23 cellular contexts compared by ENCODE assay signal in the genomic region with DNA sequence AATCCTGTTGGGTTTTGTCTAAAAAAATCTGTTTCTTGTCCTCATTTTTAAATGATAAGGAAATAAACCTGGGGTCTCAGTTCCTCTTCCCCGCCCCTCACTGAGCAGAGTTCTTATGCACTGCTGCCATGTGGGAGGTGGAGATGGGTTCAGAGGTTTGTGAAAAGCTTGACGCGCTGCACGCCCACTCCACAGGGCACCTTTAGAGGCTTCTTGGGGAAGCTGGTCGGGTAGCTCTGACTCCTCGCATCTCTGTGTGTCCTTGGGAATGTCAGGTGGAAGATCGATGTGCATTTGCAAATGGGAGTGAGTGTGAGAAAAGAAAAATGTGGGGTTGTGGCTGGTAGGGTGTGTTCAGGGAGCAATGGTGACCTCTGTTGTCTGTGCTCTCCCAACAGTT. TPM values are rescaled to one million over a fixed set of nuclear protein-coding genes. Genes with fewer than 3 reads are reported as not detected.
DNase-seq lines count a peak whose midpoint lies in the region; ATAC-seq and TF ChIP-seq lines count a peak whose summit lies in the region.
"Had no signal": no experiment of that assay in that cellular context is flagged by ENCODE, and none has a peak within 500 bp of the region (broad histone marks: within the 10 kb centered on the region; RNA-seq: fewer than 3 reads in every experiment).

No MANE protein-coding gene starts in this region.

- H3K27ac Mint-ChIP-seq in endothelial cell (ENCODE audit: unreplicated experiment) (peak overlapping the region; percentile 27), nephron progenitor cell (no peak overlapping the region)
- H3K27ac Mint-ChIP-seq: activated CD4-positive, alpha-beta memory T cell treated with anti-CD3 and anti-CD28 coated beads for 36 hours; activated naive CD8-positive, alpha-beta T cell treated with anti-CD3 and anti-CD28 coated beads, Interleukin-2, amount 10 ng/mL, durations not matched to agents 7 days and 5 days; activated T-helper 1 cell treated with anti-CD3 and anti-CD28 coated beads, Interleukin-12 subunit alpha, Interleukin-12 subunit beta, Interleukin-2, Interleukin-4 antibody, amounts not matched to agents 30 ng/mL and 10 ng/mL and 1 ng/mL, durations not matched to agents 14 hours and 24 hours and 36 hours had no signal

- H3K9me3 Mint-ChIP-seq in endothelial cell (ENCODE audit: unreplicated experiment) (no peaks in the 10 kb centered on the region), nephron progenitor cell (no peaks in the 10 kb centered on the region)
- H3K9me3 Mint-ChIP-seq: activated CD4-positive, alpha-beta memory T cell treated with anti-CD3 and anti-CD28 coated beads for 36 hours; activated naive CD8-positive, alpha-beta T cell treated with anti-CD3 and anti-CD28 coated beads, Interleukin-2, amount 10 ng/mL, durations not matched to agents 7 days and 5 days; activated T-helper 1 cell treated with anti-CD3 and anti-CD28 coated beads, Interleukin-12 subunit alpha, Interleukin-12 subunit beta, Interleukin-2, Interleukin-4 antibody, amounts not matched to agents 30 ng/mL and 10 ng/mL and 1 ng/mL, durations not matched to agents 14 hours and 24 hours and 36 hours had no signal

- no peak for ATAC-seq in HG03521 (IDR thresholded peaks at IDR 0.05; ENCODE audit: unreplicated experiment)
- ATAC-seq in HG03025 (IDR thresholded peaks at IDR 0.05; ENCODE audit: low FRiP score, unreplicated experiment): no peak

- DNase-seq in activated CD4-positive, CD25-positive, alpha-beta regulatory T cell treated with anti-CD3 and anti-CD28 coated beads, Interleukin-2, amount 50 U/mL, for 72 hours: peak; percentile 24
- no peak for DNase-seq in activated CD4-positive, CD25-positive, alpha-beta regulatory T cell (lab: John Stamatoyannopoulos, UW)
- DNase-seq in ELF-1 (ENCODE audit: low read depth, low spot score): peak; percentile 16
- DNase-seq in endothelial cell (ENCODE audit: low spot score): no peak
- no peak for DNase-seq in nephron progenitor cell
- DNase-seq in putamen (ENCODE audit: low spot score): no peak
- DNase-seq: 8988T; activated CD4-positive, alpha-beta memory T cell treated with anti-CD3 and anti-CD28 coated beads for 36 hours; activated CD4-positive, alpha-beta T cell treated with anti-CD3 and anti-CD28 coated beads for 1 hour; activated naive CD8-positive, alpha-beta T cell treated with anti-CD3 and anti-CD28 coated beads, Interleukin-2, amount 10 ng/mL, durations not matched to agents 7 days and 5 days; caudate nucleus; foreskin keratinocyte; Kasumi-1; kidney glomerular epithelial cell; NCI-H1436 treated with DMSO at 0.1 percent for 48 hours; NCI-H226; NCI-H526 treated with DMSO at 0.1 percent for 48 hours; NK-92 treated with Interleukin-12 subunit alpha and Interleukin-12 subunit beta, amount 100 ng/mL, for 24 hours; stimulated activated CD4-positive, alpha-beta T cell treated with anti-CD3 and anti-CD28 coated beads, Interleukin-1b, Interleukin-23, amount 100 ng/mL, for 48 hours; uterus had no signal

- TF ChIP-seq CTCF in endothelial cell (IDR thresholded peaks at IDR 0.05; ENCODE audit: unreplicated experiment): no peak
- no peak for TF ChIP-seq CTCF in nephron progenitor cell (IDR thresholded peaks at IDR 0.05)

- H3K4me1 Mint-ChIP-seq in endothelial cell (ENCODE audit: unreplicated experiment) (peaks cover 19% of the 10 kb centered on the region), nephron progenitor cell (peaks cover 26% of the 10 kb centered on the region)

- H3K4me3 Mint-ChIP-seq in endothelial cell (ENCODE audit: unreplicated experiment) (peak overlapping the region; percentile 22), nephron progenitor cell (peak overlapping the region; percentile 39)
- H3K4me3 Mint-ChIP-seq: activated CD4-positive, alpha-beta memory T cell treated with anti-CD3 and anti-CD28 coated beads for 36 hours had no signal

- H3K27me3 Mint-ChIP-seq in endothelial cell (ENCODE audit: unreplicated experiment) (peaks cover 6% of the 10 kb centered on the region), nephron progenitor cell (ENCODE audit: low read depth, poor library complexity) (peaks cover 69% of the 10 kb centered on the region)

- peaks cover 3% of the 10 kb centered on the region for H3K36me3 Mint-ChIP-seq in endothelial cell (ENCODE audit: low read depth, unreplicated experiment)
- no peaks in the 10 kb centered on the region for H3K36me3 Mint-ChIP-seq in nephron progenitor cell (ENCODE audit: low read depth)

RNA-seq across cellular contexts. Expression of a gene that starts 4.7 kb away (rescaled TPM):
- 46.9 TPM for total RNA-seq in endothelial cell (ENCODE audit: unreplicated experiment)

RNA-seq across cellular contexts. Expression of a gene that starts 52.8 kb away (rescaled TPM):
- 60.3 TPM for total RNA-seq in endothelial cell (ENCODE audit: unreplicated experiment)

RNA-seq across cellular contexts. Expression of a gene that starts 53.0 kb away (rescaled TPM):
- total RNA-seq in endothelial cell (ENCODE audit: unreplicated experiment): 5.4 TPM

Comparison
In these comparisons a context has a peak if more than half of its experiments do, and no peak if none do; other contexts are left out.
1. DNase-seq: peak in activated CD4-positive, CD25-positive, alpha-beta regulatory T cell treated with anti-CD3 and anti-CD28 coated beads, Interleukin-2, amount 50 U/mL, for 72 hours (single experiment) and ELF-1 (single experiment); none in activated CD4-positive, CD25-positive, alpha-beta regulatory T cell (0 of 4), endothelial cell (single experiment), nephron progenitor cell (single experiment) and putamen (single experiment).